Comparison of ENCODE assay signal across 23 cellular contexts in the genomic region with DNA sequence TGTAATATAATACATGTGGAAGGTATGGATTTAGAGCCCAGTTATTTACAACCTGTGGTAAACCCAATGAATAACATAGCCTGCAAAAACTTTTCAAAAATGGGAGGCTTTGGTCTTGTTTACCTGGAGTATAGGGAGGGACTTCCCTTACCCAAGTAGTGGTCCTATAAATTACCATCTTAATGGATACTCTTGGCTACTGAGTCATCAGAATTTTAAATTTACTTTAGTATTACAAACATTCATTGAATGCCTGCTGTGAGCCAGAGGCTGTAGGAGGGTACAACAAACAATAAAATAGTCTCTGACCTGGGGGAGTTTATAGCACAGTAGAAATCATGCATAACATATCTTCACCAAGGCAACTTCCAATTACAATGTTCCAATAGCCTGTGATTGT.
DNase-seq lines count a peak whose midpoint lies in the region; ATAC-seq and TF ChIP-seq lines count a peak whose summit lies in the region.
"Had no signal": no experiment of that assay in that cellular context is flagged by ENCODE, and none has a peak within 500 bp of the region (broad histone marks: within the 10 kb centered on the region; RNA-seq: fewer than 3 reads in every experiment).

No MANE protein-coding gene starts in this region.

- H3K27me3 Mint-ChIP-seq in endodermal cell (ENCODE audit: insufficient read depth): peaks cover 2% of the 10 kb centered on the region
- H3K27me3 Mint-ChIP-seq: activated CD8-positive, alpha-beta memory T cell treated with anti-CD3 and anti-CD28 coated beads, Interleukin-2, amount 10 ng/mL, durations not matched to agents 7 days and 5 days; IgD-negative memory B cell; stimulated activated memory B cell treated with anti-CD40 and anti-IgM and Interleukin-4, amounts not matched to agents 10 μg/mL and 1 μg/mL and 100 μg/mL, for 72 hours had no signal

- H3K4me1 Mint-ChIP-seq in endodermal cell: peaks cover 10% of the 10 kb centered on the region
- H3K4me1 Mint-ChIP-seq: activated CD8-positive, alpha-beta memory T cell treated with anti-CD3 and anti-CD28 coated beads, Interleukin-2, amount 10 ng/mL, durations not matched to agents 7 days and 5 days; IgD-negative memory B cell; stimulated activated memory B cell treated with anti-CD40 and anti-IgM and Interleukin-4, amounts not matched to agents 10 μg/mL and 1 μg/mL and 100 μg/mL, for 72 hours had no signal

- peak overlapping the region; percentile 59 for H3K4me2 ChIP-seq in osteoblast (ENCODE audit: insufficient read depth, low read length)
- H3K4me2 ChIP-seq: neural progenitor cell had no signal

- H3K27ac Mint-ChIP-seq in endodermal cell: no peak overlapping the region
- H3K27ac Mint-ChIP-seq: activated CD8-positive, alpha-beta memory T cell treated with anti-CD3 and anti-CD28 coated beads, Interleukin-2, amount 10 ng/mL, durations not matched to agents 7 days and 5 days; IgD-negative memory B cell; neural progenitor cell; stimulated activated memory B cell treated with anti-CD40 and anti-IgM and Interleukin-4, amounts not matched to agents 10 μg/mL and 1 μg/mL and 100 μg/mL, for 72 hours; T-helper 2 cell treated with Interferon-gamma antibody and Interleukin-4, amounts not matched to agents 5 μg/mL and 100 μg/mL, for 36 hours had no signal

- H3K27me3 ChIP-seq in endodermal cell (ENCODE audit: control insufficient read depth, insufficient read depth, low read length, poor library complexity, severe bottlenecking): no peaks in the 10 kb centered on the region
- H3K27me3 ChIP-seq in osteoblast (ENCODE audit: insufficient read depth, low read length): no peaks in the 10 kb centered on the region
- H3K27me3 ChIP-seq: BE2C, heart left ventricle, neural progenitor cell, SJSA1, thyroid gland had no signal

- TF ChIP-seq CTCF in endodermal cell (conservative IDR thresholded peaks at IDR 0.05) (no peak), osteoblast (IDR thresholded peaks at IDR 0.05; ENCODE audit: extremely low read depth, low read depth, low read length) (no peak)

- H3K27ac ChIP-seq in endodermal cell (ENCODE audit: low read depth, low read length) (peak overlapping the region; percentile 71), osteoblast (ENCODE audit: low read depth, low read length) (peak overlapping the region; percentile 74), substantia nigra (ENCODE audit: low read depth, low read length, poor library complexity, severe bottlenecking) (no peak overlapping the region)
- H3K27ac ChIP-seq: heart left ventricle, neural progenitor cell, SJSA1, thyroid gland had no signal

- H3K36me3 ChIP-seq in endodermal cell (ENCODE audit: control insufficient read depth, insufficient read depth, low read length): no peaks in the 10 kb centered on the region
- no peaks in the 10 kb centered on the region for H3K36me3 ChIP-seq in osteoblast (ENCODE audit: insufficient read depth, low read length)
- H3K36me3 ChIP-seq: BE2C, heart left ventricle, neural progenitor cell, SJSA1, thyroid gland had no signal

- ATAC-seq in HG03460 (IDR thresholded peaks at IDR 0.05; ENCODE audit: unreplicated experiment) (no peak), HG03045 (IDR thresholded peaks at IDR 0.05; ENCODE audit: unreplicated experiment) (no peak)
- ATAC-seq: activated CD8-positive, alpha-beta memory T cell treated with anti-CD3 and anti-CD28 coated beads, Interleukin-2, amount 10 ng/mL, durations not matched to agents 7 days and 5 days; stimulated activated memory B cell treated with anti-CD40 and anti-IgM and Interleukin-4, amounts not matched to agents 10 μg/mL and 1 μg/mL and 100 μg/mL, for 72 hours had no signal

- no peaks in the 10 kb centered on the region for H3K9me3 Mint-ChIP-seq in endodermal cell
- H3K9me3 Mint-ChIP-seq: IgD-negative memory B cell; neural progenitor cell; stimulated activated memory B cell treated with anti-CD40 and anti-IgM and Interleukin-4, amounts not matched to agents 10 μg/mL and 1 μg/mL and 100 μg/mL, for 72 hours; T-helper 2 cell treated with Interferon-gamma antibody and Interleukin-4, amounts not matched to agents 5 μg/mL and 100 μg/mL, for 36 hours had no signal

- no peak overlapping the region for H3K9ac ChIP-seq in endodermal cell (ENCODE audit: extremely low read depth, low read length, poor library complexity, severe bottlenecking)
- H3K9ac ChIP-seq: neural progenitor cell had no signal

- no peaks in the 10 kb centered on the region for H3K36me3 Mint-ChIP-seq in endodermal cell (ENCODE audit: low read depth)
- H3K36me3 Mint-ChIP-seq: activated CD8-positive, alpha-beta memory T cell treated with anti-CD3 and anti-CD28 coated beads, Interleukin-2, amount 10 ng/mL, durations not matched to agents 7 days and 5 days; IgD-negative memory B cell; neural progenitor cell; stimulated activated memory B cell treated with anti-CD40 and anti-IgM and Interleukin-4, amounts not matched to agents 10 μg/mL and 1 μg/mL and 100 μg/mL, for 72 hours had no signal

- CTCF ChIA-PET in HEK293T (lab: Yijun Ruan, JAX): no interaction called here

- H3K9me3 ChIP-seq in endodermal cell (ENCODE audit: control insufficient read depth, low read length) (no peaks in the 10 kb centered on the region), osteoblast (ENCODE audit: low read depth, low read length) (no peaks in the 10 kb centered on the region)
- H3K9me3 ChIP-seq: BE2C, SJSA1, thyroid gland had no signal

- POLR2A ChIA-PET in HEK293T (lab: Yijun Ruan, JAX): no interaction called here

- H2AFZ ChIP-seq in osteoblast (ENCODE audit: low read length): no peak overlapping the region
- H2AFZ ChIP-seq: neural progenitor cell had no signal

- H3K4me1 ChIP-seq in endodermal cell (ENCODE audit: control insufficient read depth, insufficient read depth, low read length): no peaks in the 10 kb centered on the region
- peaks cover 37% of the 10 kb centered on the region for H3K4me1 ChIP-seq in osteoblast (ENCODE audit: insufficient read depth, low read length)
- H3K4me1 ChIP-seq: BE2C, neural progenitor cell, thyroid gland had no signal

- H4K20me1 ChIP-seq in osteoblast (ENCODE audit: insufficient read depth, low read length): no peaks in the 10 kb centered on the region

- no peak overlapping the region for H3K4me3 Mint-ChIP-seq in endodermal cell
- H3K4me3 Mint-ChIP-seq: activated CD8-positive, alpha-beta memory T cell treated with anti-CD3 and anti-CD28 coated beads, Interleukin-2, amount 10 ng/mL, durations not matched to agents 7 days and 5 days; IgD-negative memory B cell; neural progenitor cell; stimulated activated memory B cell treated with anti-CD40 and anti-IgM and Interleukin-4, amounts not matched to agents 10 μg/mL and 1 μg/mL and 100 μg/mL, for 72 hours; T-helper 2 cell treated with Interferon-gamma antibody and Interleukin-4, amounts not matched to agents 5 μg/mL and 100 μg/mL, for 36 hours had no signal

- H3K79me2 ChIP-seq in osteoblast (ENCODE audit: insufficient read depth, low read length): no peaks in the 10 kb centered on the region

- H3K4me3 ChIP-seq in endodermal cell (ENCODE audit: low read length): no peak overlapping the region
- no peak overlapping the region for H3K4me3 ChIP-seq in osteoblast (ENCODE audit: insufficient read depth, low read length)
- H3K4me3 ChIP-seq: heart left ventricle, neural progenitor cell, SJSA1, thyroid gland had no signal

- DNase-seq in HEK293T (ENCODE audit: extremely low spot score): peak; percentile 18
- DNase-seq in NCI-H226: peak; percentile 42
- no peak for DNase-seq in endodermal cell
- DNase-seq in osteoblast (ENCODE audit: insufficient read length, low spot score, missing footprints): no peak
- no peak for DNase-seq in substantia nigra (lab: John Stamatoyannopoulos, UW)
- DNase-seq in retina: no peak
- DNase-seq: activated CD8-positive, alpha-beta memory T cell treated with anti-CD3 and anti-CD28 coated beads, Interleukin-2, amount 10 ng/mL, durations not matched to agents 7 days and 5 days; activated effector memory CD4-positive, alpha-beta T cell treated with Interleukin-2 at 50 U/mL for 16 hours; BE2C; effector memory CD4-positive, alpha-beta T cell; heart left ventricle; NCI-H1930; NCI-H524 treated with DMSO at 0.1 percent for 48 hours; OCI-M1; stimulated activated CD4-positive, alpha-beta T cell treated with anti-CD3 and anti-CD28 coated beads, Interleukin-15, amount 100 ng/mL, for 24 hours had no signal

TF ChIP-seq in HEK293T, 16 proteins besides CTCF, POLR2A, EP300 and RAD21:
- TF ChIP-seq HDGF (IDR thresholded peaks at IDR 0.05; ENCODE audit: borderline replicate concordance) (no peak), SUZ12 (IDR thresholded peaks at IDR 0.05) (no peak), CTBP1 (IDR thresholded peaks at IDR 0.05; ENCODE audit: borderline replicate concordance) (peak; percentile 46; the same call in 1 of the 2 replicates), ZNF384 (IDR thresholded peaks at IDR 0.05) (no peak)
- TF ChIP-seq, protein P1, sequence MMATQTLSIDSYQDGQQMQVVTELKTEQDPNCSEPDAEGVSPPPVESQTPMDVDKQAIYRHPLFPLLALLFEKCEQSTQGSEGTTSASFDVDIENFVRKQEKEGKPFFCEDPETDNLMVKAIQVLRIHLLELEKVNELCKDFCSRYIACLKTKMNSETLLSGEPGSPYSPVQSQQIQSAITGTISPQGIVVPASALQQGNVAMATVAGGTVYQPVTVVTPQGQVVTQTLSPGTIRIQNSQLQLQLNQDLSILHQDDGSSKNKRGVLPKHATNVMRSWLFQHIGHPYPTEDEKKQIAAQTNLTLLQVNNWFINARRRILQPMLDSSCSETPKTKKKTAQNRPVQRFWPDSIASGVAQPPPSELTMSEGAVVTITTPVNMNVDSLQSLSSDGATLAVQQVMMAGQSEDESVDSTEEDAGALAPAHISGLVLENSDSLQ (IDR thresholded peaks at IDR 0.05): peak; percentile 59
TF ChIP-seq in HEK293T: peak in this region for 2.

Comparison
In these comparisons a context has a peak if more than half of its experiments do, and no peak if none do; other contexts are left out.
1. DNase-seq: peak in HEK293T (single experiment) and NCI-H226 (single experiment); none in endodermal cell (single experiment), osteoblast (single experiment), substantia nigra (0 of 49) and retina (single experiment).